17 cellular contexts compared by ENCODE assay signal in the genomic region with DNA sequence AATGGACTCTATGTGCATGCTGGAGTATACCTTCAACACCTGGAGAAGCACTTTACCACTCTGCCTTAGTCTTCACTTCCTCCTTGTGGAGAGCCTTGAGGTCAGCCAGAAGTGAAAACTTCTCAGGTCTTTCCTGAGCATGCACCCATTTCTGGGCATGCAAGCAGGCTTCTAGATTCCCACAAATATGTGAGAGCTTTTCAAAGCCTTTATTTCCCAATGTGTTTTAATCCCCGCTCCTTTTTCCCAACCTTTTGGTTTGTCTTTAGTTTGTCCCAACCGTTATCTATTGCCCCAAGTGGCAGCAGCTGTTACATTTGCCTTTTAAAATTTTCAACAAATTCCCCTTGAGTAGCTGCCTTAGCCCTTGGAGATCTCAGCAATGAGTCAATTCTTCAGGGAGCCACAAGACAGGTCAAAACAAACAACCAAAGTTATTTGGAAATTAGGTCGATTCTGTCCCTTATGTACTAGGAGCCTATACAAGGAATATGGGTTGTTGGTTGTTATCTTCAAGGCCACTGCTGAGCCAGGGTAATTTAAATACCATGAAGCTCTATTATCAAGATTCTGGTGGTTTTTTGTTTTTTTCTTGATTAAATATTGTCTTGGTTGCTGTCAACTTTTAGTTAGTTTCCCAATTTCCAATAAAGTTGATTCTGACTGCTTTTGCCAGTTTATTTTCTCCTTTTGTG. TPM values are rescaled to one million over a fixed set of nuclear protein-coding genes. Genes with fewer than 3 reads are reported as not detected.
DNase-seq lines count a peak whose midpoint lies in the region; ATAC-seq and TF ChIP-seq lines count a peak whose summit lies in the region.
"Had no signal": no experiment of that assay in that cellular context is flagged by ENCODE, and none has a peak within 500 bp of the region (broad histone marks: within the 10 kb centered on the region; RNA-seq: fewer than 3 reads in every experiment).

No MANE protein-coding gene starts in this region.

- CTCF ChIA-PET in activated CD8-positive, alpha-beta T cell treated with anti-CD3 and anti-CD28 coated beads for 36 hours (lab: Charles Lee), result interaction anchor here (0.8 to 2.6 kb wide), 5 partner anchors 9 to 43 kb away, joined by 3 to 12 read pairs (median 7); no protein-coding TSS in a partner anchor

- H3K4me1 Mint-ChIP-seq in activated T-cell treated with anti-CD3 and anti-CD28 coated beads, Interleukin-2, amount 50 U/mL, for 72 hours (ENCODE audit: low read depth), result no peaks in the 10 kb centered on the region
- no peaks in the 10 kb centered on the region for H3K4me1 Mint-ChIP-seq in activated CD8-positive, alpha-beta T cell treated with anti-CD3 and anti-CD28 coated beads for 36 hours (ENCODE audit: low read depth)
- H3K4me1 Mint-ChIP-seq in T-helper 17 cell, result no peaks in the 10 kb centered on the region

- intact Hi-C loops in activated CD8-positive, alpha-beta T cell treated with anti-CD3 and anti-CD28 coated beads for 36 hours (cut with micrococcal nuclease), result no loop called here

- H3K9me3 Mint-ChIP-seq in activated T-cell treated with anti-CD3 and anti-CD28 coated beads, Interleukin-2, amount 50 U/mL, for 72 hours, result peaks cover 4 to 6% of the 10 kb centered on the region in 2 donors
- H3K9me3 Mint-ChIP-seq in activated CD8-positive, alpha-beta T cell treated with anti-CD3 and anti-CD28 coated beads for 36 hours, result peaks cover 14% of the 10 kb centered on the region

- H3K4me3 Mint-ChIP-seq in activated T-cell treated with anti-CD3 and anti-CD28 coated beads, Interleukin-2, amount 50 U/mL, for 72 hours, result no peak overlapping the region
- H3K4me3 Mint-ChIP-seq in activated CD8-positive, alpha-beta T cell treated with anti-CD3 and anti-CD28 coated beads for 36 hours, result no peak overlapping the region
- H3K4me3 Mint-ChIP-seq in T-helper 17 cell, result no peak overlapping the region
- H3K4me3 Mint-ChIP-seq: T-cell had no signal

- peaks cover 6 to 7% of the 10 kb centered on the region in 2 donors for H3K36me3 Mint-ChIP-seq in activated T-cell treated with anti-CD3 and anti-CD28 coated beads, Interleukin-2, amount 50 U/mL, for 72 hours (ENCODE audit: insufficient read depth in 2 of 2)
- peaks cover 3% of the 10 kb centered on the region for H3K36me3 Mint-ChIP-seq in activated CD8-positive, alpha-beta T cell treated with anti-CD3 and anti-CD28 coated beads for 36 hours (ENCODE audit: low read depth)
- H3K36me3 Mint-ChIP-seq in T-helper 17 cell (ENCODE audit: low read depth), result no peaks in the 10 kb centered on the region

- H3K27me3 Mint-ChIP-seq in activated T-cell treated with anti-CD3 and anti-CD28 coated beads, Interleukin-2, amount 50 U/mL, for 72 hours (ENCODE audit: low read depth), result peaks cover 10% of the 10 kb centered on the region
- peaks cover 11% of the 10 kb centered on the region for H3K27me3 Mint-ChIP-seq in activated CD8-positive, alpha-beta T cell treated with anti-CD3 and anti-CD28 coated beads for 36 hours
- peaks cover 35% of the 10 kb centered on the region for H3K27me3 Mint-ChIP-seq in T-helper 17 cell

- no peaks in the 10 kb centered on the region for H3K9me3 ChIP-seq in T-helper 17 cell (ENCODE audit: control insufficient read depth, low read length, poor library complexity, severe bottlenecking)
- H3K9me3 ChIP-seq: body of pancreas, pancreas, thyroid gland had no signal

- no peak overlapping the region for H3K27ac Mint-ChIP-seq in activated T-cell treated with anti-CD3 and anti-CD28 coated beads, Interleukin-2, amount 50 U/mL, for 72 hours
- no peak overlapping the region for H3K27ac Mint-ChIP-seq in activated CD8-positive, alpha-beta T cell treated with anti-CD3 and anti-CD28 coated beads for 36 hours
- H3K27ac Mint-ChIP-seq in T-helper 17 cell, result no peak overlapping the region
- H3K27ac Mint-ChIP-seq: T-cell had no signal

- POLR2A ChIA-PET in activated CD8-positive, alpha-beta T cell treated with anti-CD3 and anti-CD28 coated beads for 36 hours (lab: Charles Lee), result interaction anchor here (0.8 kb wide), 1 partner anchor 44 kb away, joined by 3 read pairs; a partner anchor contains a TSS

- ATAC-seq in HG02642 (IDR thresholded peaks at IDR 0.05; ENCODE audit: poor library complexity, unreplicated experiment) (peak; percentile 46), T-helper 17 cell (no peak)
- no peak for ATAC-seq in activated T-cell treated with anti-CD3 and anti-CD28 coated beads, Interleukin-2, amount 50 U/mL, for 72 hours (replicated peaks in 1 of 2)
- ATAC-seq in activated CD8-positive, alpha-beta T cell treated with anti-CD3 and anti-CD28 coated beads for 36 hours, result no peak
- ATAC-seq: body of pancreas, T-cell had no signal

- DNase-seq in EH (ENCODE audit: low read depth) (peak; percentile 49), amniotic epithelial cell (ENCODE audit: low read depth) (peak; percentile 84), iris pigment epithelial cell (ENCODE audit: low read depth) (peak; percentile 64), NCI-H1694 (lab: John Stamatoyannopoulos, UW) (no peak), T-helper 17 cell (no peak)
- no peak for DNase-seq in activated T-cell treated with anti-CD3 and anti-CD28 coated beads, Interleukin-2, amount 50 U/mL, for 72 hours
- no peak for DNase-seq in activated CD8-positive, alpha-beta T cell treated with anti-CD3 and anti-CD28 coated beads for 36 hours
- DNase-seq: activated CD8-positive, alpha-beta memory T cell treated with anti-CD3 and anti-CD28 coated beads, Interleukin-2, amount 50 U/mL, for 4 hours; activated naive CD4-positive, alpha-beta T cell treated with anti-CD3 and anti-CD28 coated beads, Interleukin-2, amount 50 U/mL, for 16 hours; body of pancreas; foreskin melanocyte; NCI-H1048; NCI-H2107; pancreas; T-cell; thyroid gland had no signal

- TF ChIP-seq CTCF in activated CD8-positive, alpha-beta T cell treated with anti-CD3 and anti-CD28 coated beads for 36 hours (IDR thresholded peaks at IDR 0.05), result no peak

RNA-seq across cellular contexts. Expression of a gene that starts 44.4 kb away (rescaled TPM):
- total RNA-seq in activated T-cell treated with anti-CD3 and anti-CD28 coated beads, Interleukin-2, amount 50 U/mL, for 72 hours, result 10 to 100 TPM; 12.4 to 14.3 TPM
- total RNA-seq in activated CD8-positive, alpha-beta T cell treated with anti-CD3 and anti-CD28 coated beads for 36 hours, result 10 to 100 TPM; 20.0 to 20.5 TPM
- 1 to 10 TPM; 5.5 to 6.3 TPM for total RNA-seq in T-helper 17 cell

RNA-seq across cellular contexts. Expression of a gene that starts 44.6 kb away (rescaled TPM):
- 10 to 100 TPM; 48.4 to 61.0 TPM for total RNA-seq in activated T-cell treated with anti-CD3 and anti-CD28 coated beads, Interleukin-2, amount 50 U/mL, for 72 hours
- total RNA-seq in activated CD8-positive, alpha-beta T cell treated with anti-CD3 and anti-CD28 coated beads for 36 hours, result 10 to 100 TPM; 23.5 to 24.8 TPM
- total RNA-seq in T-helper 17 cell, result 10 to 100 TPM; 65.0 to 76.4 TPM

Comparison
In these comparisons a context has a peak if more than half of its experiments do, and no peak if none do; other contexts are left out.
1. DNase-seq: peak in EH (single experiment), amniotic epithelial cell (single experiment) and iris pigment epithelial cell (single experiment); none in NCI-H1694 (single experiment), activated T-cell treated with anti-CD3 and anti-CD28 coated beads, Interleukin-2, amount 50 U/mL, for 72 hours (0 of 2), activated CD8-positive, alpha-beta T cell treated with anti-CD3 and anti-CD28 coated beads for 36 hours (single experiment) and T-helper 17 cell (0 of 3).